16 cellular contexts compared by ENCODE assay signal in the genomic region with DNA sequence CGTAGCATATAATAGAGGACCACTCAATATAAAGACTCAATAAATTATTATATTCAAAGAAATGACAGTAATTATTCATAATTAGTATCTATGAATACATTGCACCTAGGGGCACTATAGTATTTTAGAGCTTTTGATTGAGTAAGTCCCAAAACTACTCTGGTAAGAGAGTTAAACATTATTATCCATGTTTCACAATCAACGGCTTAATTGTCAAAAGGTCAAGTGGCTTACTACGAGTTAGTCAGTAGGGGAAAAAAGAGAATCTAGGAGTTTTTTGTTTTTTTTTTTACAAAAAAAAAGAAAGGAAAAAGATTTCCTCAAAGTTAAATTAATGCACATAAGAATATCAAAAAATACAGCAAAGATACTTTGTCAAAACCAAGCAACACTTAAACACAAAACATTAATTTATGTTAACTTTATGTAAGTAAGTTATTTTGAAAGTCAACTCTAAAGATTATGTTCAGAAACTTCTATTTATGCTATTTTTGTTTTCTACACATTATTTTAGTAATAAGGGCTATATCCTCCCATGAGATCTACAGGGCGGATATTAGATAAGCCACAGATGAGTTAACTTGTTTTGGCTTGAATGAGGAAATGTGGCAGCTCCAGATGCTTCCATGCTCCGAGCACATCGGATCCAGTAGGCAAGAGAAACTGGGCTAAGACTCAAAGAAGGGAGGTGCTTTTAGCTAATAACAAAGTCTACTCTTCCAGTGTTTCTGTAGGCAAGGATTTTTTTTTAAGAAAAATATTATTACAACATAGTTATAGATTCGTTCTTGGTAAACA. TPM values are rescaled to one million over a fixed set of nuclear protein-coding genes. Genes with fewer than 3 reads are reported as not detected.
DNase-seq lines count a peak whose midpoint lies in the region; ATAC-seq, FAIRE-seq and TF ChIP-seq lines count a peak whose summit lies in the region.
"Had no signal": no experiment of that assay in that cellular context is flagged by ENCODE, and none has a peak within 500 bp of the region (broad histone marks: within the 10 kb centered on the region; RNA-seq: fewer than 3 reads in every experiment).

No MANE protein-coding gene starts in this region.

- H3K4me1 Mint-ChIP-seq in WTC11, result peaks cover 2% of the 10 kb centered on the region; the same call in 1 of the 2 replicates
- H3K4me1 Mint-ChIP-seq: activated CD4-positive, alpha-beta T cell treated with anti-CD3 and anti-CD28 coated beads, Interleukin-2, amount 10 ng/mL, durations not matched to agents 7 days and 5 days; activated T-helper 17 cell treated with anti-CD3 and anti-CD28 coated beads, Interleukin-2, amount 50 U/mL, for 72 hours had no signal

- TF ChIP-seq CTCF in kidney (IDR thresholded peaks at IDR 0.05; ENCODE audit: borderline replicate concordance, extremely low read depth, insufficient read depth), result no peak
- TF ChIP-seq CTCF in WTC11 (IDR thresholded peaks at IDR 0.05), result no peak

- FAIRE-seq in endometrium (lab: Jason Lieb, UNC) (peak; percentile 46), kidney (lab: Jason Lieb, UNC) (peak; percentile 96)
- FAIRE-seq: frontal cortex had no signal

- ATAC-seq in HG03108 (IDR thresholded peaks at IDR 0.05; ENCODE audit: unreplicated experiment) (no peak), WTC11 (no peak)
- ATAC-seq: activated T-helper 17 cell treated with anti-CD3 and anti-CD28 coated beads, Interleukin-2, amount 50 U/mL, for 72 hours had no signal

- no peak overlapping the region for H3K9ac ChIP-seq in kidney (ENCODE audit: low read length in 2 of 2)
- no peak overlapping the region for H3K9ac ChIP-seq in subcutaneous abdominal adipose tissue (ENCODE audit: low read length in 5 of 5)

- no peak overlapping the region for H3K4me3 ChIP-seq in kidney (ENCODE audit: low read length in 2 of 2)
- H3K4me3 ChIP-seq in subcutaneous abdominal adipose tissue (ENCODE audit: low read depth in 1 of 5, low read length in 5 of 5), result peak overlapping the region in 1 of 5 donors; percentile 34
- H3K4me3 ChIP-seq: cardiac muscle cell, thoracic aorta had no signal

- H3K27me3 ChIP-seq in subcutaneous abdominal adipose tissue (ENCODE audit: control insufficient read depth in 5 of 5, insufficient read depth in 4 of 5, low read length in 5 of 5), result no peaks in the 10 kb centered on the region
- H3K27me3 ChIP-seq: cardiac muscle cell had no signal

- H3K27ac ChIP-seq in kidney (ENCODE audit: low read depth in 2 of 2, low read length in 2 of 2) (no peak overlapping the region), subcutaneous abdominal adipose tissue (ENCODE audit: low read depth, low read length) (peak overlapping the region; percentile 70)
- H3K27ac ChIP-seq: cardiac muscle cell, thoracic aorta had no signal

- no peaks in the 10 kb centered on the region for H3K4me1 ChIP-seq in kidney (ENCODE audit: control insufficient read depth in 1 of 2, insufficient read depth in 1 of 2, low read depth in 1 of 2, low read length in 2 of 2)
- peaks cover 2 to 30% (median 22%) of the 10 kb centered on the region in 5 donors for H3K4me1 ChIP-seq in subcutaneous abdominal adipose tissue (ENCODE audit: control insufficient read depth in 5 of 5, insufficient read depth in 5 of 5, low read length in 5 of 5)

- intact Hi-C loops in kidney (cut with DNase I), result no loop called here

- DNase-seq in NCI-H69 (lab: John Stamatoyannopoulos, UW) (peak; percentile 88), kidney (no peak), NCI-H187 (lab: John Stamatoyannopoulos, UW) (no peak), WTC11 (ENCODE audit: low spot score) (no peak)
- DNase-seq: activated CD4-positive, alpha-beta T cell treated with anti-CD3 and anti-CD28 coated beads, Interleukin-2, amount 10 ng/mL, durations not matched to agents 7 days and 5 days; DMS153; mammary epithelial cell; MM.1S; NCI-H526 treated with DMSO at 0.1 percent for 48 hours had no signal

- no peaks in the 10 kb centered on the region for H3K9me3 ChIP-seq in kidney (ENCODE audit: control insufficient read depth in 1 of 2, low read length in 2 of 2)
- H3K9me3 ChIP-seq in subcutaneous abdominal adipose tissue (ENCODE audit: control insufficient read depth in 5 of 5, low read length in 5 of 5), result no peaks in the 10 kb centered on the region
- H3K9me3 ChIP-seq: thoracic aorta had no signal

- POLR2A ChIA-PET in WTC11 (lab: Charles Lee), result no interaction called here

- H3K36me3 Mint-ChIP-seq in WTC11, result no peaks in the 10 kb centered on the region

- H3K36me3 ChIP-seq in kidney (ENCODE audit: control insufficient read depth in 1 of 2, insufficient read depth in 2 of 2, low read length in 2 of 2) (no peaks in the 10 kb centered on the region), subcutaneous abdominal adipose tissue (ENCODE audit: control insufficient read depth in 5 of 5, insufficient read depth in 5 of 5, low read length in 5 of 5) (no peaks in the 10 kb centered on the region)
- H3K36me3 ChIP-seq: cardiac muscle cell, thoracic aorta had no signal

- no peak overlapping the region for H3K27ac Mint-ChIP-seq in WTC11
- H3K27ac Mint-ChIP-seq: activated CD4-positive, alpha-beta T cell treated with anti-CD3 and anti-CD28 coated beads, Interleukin-2, amount 10 ng/mL, durations not matched to agents 7 days and 5 days; activated T-helper 17 cell treated with anti-CD3 and anti-CD28 coated beads, Interleukin-2, amount 50 U/mL, for 72 hours had no signal

- H3K4me3 Mint-ChIP-seq in WTC11, result no peak overlapping the region
- H3K4me3 Mint-ChIP-seq: activated CD4-positive, alpha-beta T cell treated with anti-CD3 and anti-CD28 coated beads, Interleukin-2, amount 10 ng/mL, durations not matched to agents 7 days and 5 days; activated T-helper 17 cell treated with anti-CD3 and anti-CD28 coated beads, Interleukin-2, amount 50 U/mL, for 72 hours had no signal

- H3K27me3 Mint-ChIP-seq in WTC11 (ENCODE audit: low read depth), result no peaks in the 10 kb centered on the region

- CTCF ChIA-PET in WTC11 (lab: Charles Lee), result no interaction called here

- peaks cover 8% of the 10 kb centered on the region for H3K9me3 Mint-ChIP-seq in WTC11
- H3K9me3 Mint-ChIP-seq: activated CD4-positive, alpha-beta T cell treated with anti-CD3 and anti-CD28 coated beads, Interleukin-2, amount 10 ng/mL, durations not matched to agents 7 days and 5 days; activated T-helper 17 cell treated with anti-CD3 and anti-CD28 coated beads, Interleukin-2, amount 50 U/mL, for 72 hours had no signal

TF ChIP-seq in WTC11, 78 proteins besides CTCF, POLR2A, EP300 and RAD21:
- TF ChIP-seq ZBTB43 (CRISPR knock-in tag; IDR thresholded peaks at IDR 0.05), result no peak
TF ChIP-seq in WTC11: peak in this region for 0.

RNA-seq across cellular contexts. Expression of gene LAMC1, which starts 20.2 kb away (rescaled TPM):
- 140 TPM for total RNA-seq in kidney
- polyA plus RNA-seq in kidney (ENCODE audit: insufficient read depth, low read depth, low replicate concordance), result 21.1 TPM
- total RNA-seq in WTC11 (2021), result 133 to 162 TPM (median 135 TPM) in 3 replicates
- total RNA-seq: activated CD4-positive, alpha-beta T cell treated with anti-CD3 and anti-CD28 coated beads, Interleukin-2, amount 10 ng/mL, durations not matched to agents 7 days and 5 days had no signal

RNA-seq across cellular contexts. Expression of gene SHCBP1L, which starts 50.0 kb away (rescaled TPM):
- not detected for total RNA-seq in kidney
- not detected for polyA plus RNA-seq in kidney (ENCODE audit: insufficient read depth, low read depth, low replicate concordance)
- total RNA-seq in WTC11 (2021), result not detected in 3 replicates
- total RNA-seq: activated CD4-positive, alpha-beta T cell treated with anti-CD3 and anti-CD28 coated beads, Interleukin-2, amount 10 ng/mL, durations not matched to agents 7 days and 5 days; activated T-helper 17 cell treated with anti-CD3 and anti-CD28 coated beads, Interleukin-2, amount 50 U/mL, for 72 hours; cardiac muscle cell; frontal cortex; mammary epithelial cell; thoracic aorta had no signal
- polyA plus RNA-seq: cardiac muscle cell, mammary epithelial cell had no signal
